11 cellular contexts compared by ENCODE assay signal in genomic region chr2:109046925-109047508, GRCh38. TPM values are rescaled to one million over a fixed set of nuclear protein-coding genes. Genes with fewer than 3 reads are reported as not detected.
DNase-seq lines count a peak whose midpoint lies in the region; ATAC-seq and TF ChIP-seq lines count a peak whose summit lies in the region.
"Had no signal": no experiment of that assay in that cellular context is flagged by ENCODE, and none has a peak within 500 bp of the region (broad histone marks: within the 10 kb centered on the region; RNA-seq: fewer than 3 reads in every experiment).

No MANE protein-coding gene starts in this region.

- H3K4me3 ChIP-seq in upper lobe of left lung (no peak overlapping the region), esophagus muscularis mucosa (no peak overlapping the region)

- no peak overlapping the region for H3K27ac Mint-ChIP-seq in activated T-cell treated with anti-CD3 and anti-CD28 coated beads, Interleukin-2, amount 50 U/mL, for 72 hours
- no peak overlapping the region for H3K27ac Mint-ChIP-seq in activated CD4-positive, alpha-beta T cell treated with anti-CD3 and anti-CD28 coated beads, Interleukin-2, amount 10 ng/mL, durations not matched to agents 24 days and 14 days
- H3K27ac Mint-ChIP-seq: B cell had no signal

- intact Hi-C loops in activated CD4-positive, alpha-beta T cell treated with anti-CD3 and anti-CD28 coated beads, Interleukin-2, amount 10 ng/mL, durations not matched to agents 24 days and 14 days (cut with micrococcal nuclease), result no loop called here
- intact Hi-C loops in esophagus muscularis mucosa (cut with DNase I), result no loop called here

- no peak for TF ChIP-seq CTCF in upper lobe of left lung (IDR thresholded peaks at IDR 0.05)
- TF ChIP-seq CTCF in esophagus muscularis mucosa (IDR thresholded peaks at IDR 0.05), result no peak

- TF ChIP-seq EP300 in upper lobe of left lung (IDR thresholded peaks at IDR 0.05) (no peak), esophagus muscularis mucosa (IDR thresholded peaks at IDR 0.05) (no peak)

- H3K27ac ChIP-seq in upper lobe of left lung (no peak overlapping the region), esophagus muscularis mucosa (replicated peaks in 1 of 4) (no peak overlapping the region)

- no peaks in the 10 kb centered on the region for H3K36me3 Mint-ChIP-seq in activated T-cell treated with anti-CD3 and anti-CD28 coated beads, Interleukin-2, amount 50 U/mL, for 72 hours (ENCODE audit: insufficient read depth in 2 of 2)
- H3K36me3 Mint-ChIP-seq in activated CD4-positive, alpha-beta T cell treated with anti-CD3 and anti-CD28 coated beads, Interleukin-2, amount 10 ng/mL, durations not matched to agents 24 days and 14 days (ENCODE audit: low read depth), result no peaks in the 10 kb centered on the region

- H3K9me3 ChIP-seq in upper lobe of left lung, result no peaks in the 10 kb centered on the region
- no peaks in the 10 kb centered on the region for H3K9me3 ChIP-seq in esophagus muscularis mucosa

- peak overlapping the region in 1 of 2 donors; percentile 68 for H3K4me3 Mint-ChIP-seq in activated T-cell treated with anti-CD3 and anti-CD28 coated beads, Interleukin-2, amount 50 U/mL, for 72 hours
- no peak overlapping the region for H3K4me3 Mint-ChIP-seq in activated CD4-positive, alpha-beta T cell treated with anti-CD3 and anti-CD28 coated beads, Interleukin-2, amount 10 ng/mL, durations not matched to agents 24 days and 14 days
- H3K4me3 Mint-ChIP-seq: B cell, H9 had no signal

- H3K27me3 Mint-ChIP-seq in activated T-cell treated with anti-CD3 and anti-CD28 coated beads, Interleukin-2, amount 50 U/mL, for 72 hours (ENCODE audit: low read depth), result no peaks in the 10 kb centered on the region
- H3K27me3 Mint-ChIP-seq in activated CD4-positive, alpha-beta T cell treated with anti-CD3 and anti-CD28 coated beads, Interleukin-2, amount 10 ng/mL, durations not matched to agents 24 days and 14 days, result peaks cover 7% of the 10 kb centered on the region

- DNase-seq in activated T-cell treated with anti-CD3 and anti-CD28 coated beads, Interleukin-2, amount 50 U/mL, for 72 hours, result peak; percentile 11 to 14
- no peak for DNase-seq in activated T-cell treated with anti-CD3 and anti-CD28 coated beads, Interleukin-2, amount 50 U/mL, for 1 hour
- peak; percentile 23 for DNase-seq in SIG-M5 (lab: John Stamatoyannopoulos, UW)
- no peak for DNase-seq in upper lobe of left lung
- no peak for DNase-seq in activated CD4-positive, alpha-beta T cell treated with anti-CD3 and anti-CD28 coated beads, Interleukin-2, amount 10 ng/mL, durations not matched to agents 24 days and 14 days
- DNase-seq in stimulated activated naive CD4-positive, alpha-beta T cell (lab: John Stamatoyannopoulos, UW), result no peak
- DNase-seq in esophagus muscularis mucosa (ENCODE audit: extremely low spot score), result no peak
- DNase-seq: H9, NCI-H510A had no signal

- H3K27me3 ChIP-seq in upper lobe of left lung, result no peaks in the 10 kb centered on the region
- no peaks in the 10 kb centered on the region for H3K27me3 ChIP-seq in esophagus muscularis mucosa

- TF ChIP-seq POLR2A in upper lobe of left lung (IDR thresholded peaks at IDR 0.05) (no peak), esophagus muscularis mucosa (IDR thresholded peaks at IDR 0.05; ENCODE audit: low read depth) (no peak)

- ATAC-seq in activated T-cell treated with anti-CD3 and anti-CD28 coated beads, Interleukin-2, amount 50 U/mL, for 72 hours (replicated peaks in 1 of 2), result peak; percentile 94
- ATAC-seq in HG02938 (IDR thresholded peaks at IDR 0.05; ENCODE audit: unreplicated experiment) (peak; percentile 85), upper lobe of left lung (ENCODE audit: low FRiP score in 2 of 2) (peak; percentile 26 to 40)

- H3K9me3 Mint-ChIP-seq in activated T-cell treated with anti-CD3 and anti-CD28 coated beads, Interleukin-2, amount 50 U/mL, for 72 hours, result no peaks in the 10 kb centered on the region
- H3K9me3 Mint-ChIP-seq in activated CD4-positive, alpha-beta T cell treated with anti-CD3 and anti-CD28 coated beads, Interleukin-2, amount 10 ng/mL, durations not matched to agents 24 days and 14 days, result no peaks in the 10 kb centered on the region

- 49 to 89% methylated on average over 1 to 4 of the region's 4 CpGs for WGBS in upper lobe of left lung, 2 donors
- 69% methylated on average over 4 of the region's 4 CpGs for WGBS in esophagus muscularis mucosa

- H3K4me1 ChIP-seq in upper lobe of left lung (no peaks in the 10 kb centered on the region), esophagus muscularis mucosa (no peaks in the 10 kb centered on the region)

- H3K36me3 ChIP-seq in upper lobe of left lung (no peaks in the 10 kb centered on the region), esophagus muscularis mucosa (no peaks in the 10 kb centered on the region)

- H3K4me1 Mint-ChIP-seq in activated T-cell treated with anti-CD3 and anti-CD28 coated beads, Interleukin-2, amount 50 U/mL, for 72 hours (ENCODE audit: low read depth), result peaks cover 20% of the 10 kb centered on the region
- peaks cover 5% of the 10 kb centered on the region for H3K4me1 Mint-ChIP-seq in activated CD4-positive, alpha-beta T cell treated with anti-CD3 and anti-CD28 coated beads, Interleukin-2, amount 10 ng/mL, durations not matched to agents 24 days and 14 days
- H3K4me1 Mint-ChIP-seq: B cell had no signal

RNA-seq across cellular contexts. Expression of gene EDAR, which starts 58.0 kb away (rescaled TPM):
- total RNA-seq in activated T-cell treated with anti-CD3 and anti-CD28 coated beads, Interleukin-2, amount 50 U/mL, for 72 hours, result 1 to 10 TPM in 1 of 2 donors, under 1 TPM in 1; 0.28 to 1.4 TPM
- total RNA-seq in upper lobe of left lung (under 1 TPM in 3 of 6 donors, not detected in 3; under 0.01 to 0.13 (median 0.09) TPM), esophagus muscularis mucosa (not detected)
- 0.56 and 0.62 TPM in 2 replicates for total RNA-seq in activated CD4-positive, alpha-beta T cell treated with anti-CD3 and anti-CD28 coated beads, Interleukin-2, amount 10 ng/mL, durations not matched to agents 24 days and 14 days
- total RNA-seq: B cell, H9 had no signal

Comparison
In these comparisons a context has a peak if more than half of its experiments do, and no peak if none do; other contexts are left out.
1. DNase-seq: peak in activated T-cell treated with anti-CD3 and anti-CD28 coated beads, Interleukin-2, amount 50 U/mL, for 72 hours (2 of 2) and SIG-M5 (single experiment); none in activated T-cell treated with anti-CD3 and anti-CD28 coated beads, Interleukin-2, amount 50 U/mL, for 1 hour (single experiment), upper lobe of left lung (0 of 2), activated CD4-positive, alpha-beta T cell treated with anti-CD3 and anti-CD28 coated beads, Interleukin-2, amount 10 ng/mL, durations not matched to agents 24 days and 14 days (single experiment), stimulated activated naive CD4-positive, alpha-beta T cell (0 of 6) and esophagus muscularis mucosa (single experiment).
2. ATAC-seq: peak in every context shown above with its lines; median percentile 94 in activated T-cell treated with anti-CD3 and anti-CD28 coated beads, Interleukin-2, amount 50 U/mL, for 72 hours; 85 in HG02938; 33 in upper lobe of left lung.